ENCODE assay signal across 15 cellular contexts in genomic region chr4:158861281-158861680, GRCh38.
DNase-seq lines count a peak whose midpoint lies in the region; ATAC-seq, FAIRE-seq and TF ChIP-seq lines count a peak whose summit lies in the region.
"Had no signal": no experiment of that assay in that cellular context is flagged by ENCODE, and none has a peak within 500 bp of the region (broad histone marks: within the 10 kb centered on the region; RNA-seq: fewer than 3 reads in every experiment).

No MANE protein-coding gene starts in this region.

- H3K4me1 Mint-ChIP-seq in CD8-positive, alpha-beta T cell (ENCODE audit: low read depth), result no peaks in the 10 kb centered on the region
- H3K4me1 Mint-ChIP-seq: stimulated activated naive CD8-positive, alpha-beta T cell treated with anti-CD3 and anti-CD28 coated beads, Interleukin-15, amount 100 ng/mL, for 72 hours had no signal

- H3K14ac ChIP-seq in H1 (ENCODE audit: insufficient read length), result no peak overlapping the region

- no peak overlapping the region for H2BK20ac ChIP-seq in H1 (ENCODE audit: low read length)

- no peak overlapping the region for H3K18ac ChIP-seq in H1 (ENCODE audit: extremely low read depth, low read length)

- H2BK5ac ChIP-seq in H1 (ENCODE audit: low read depth, low read length), result no peak overlapping the region

- H3K56ac ChIP-seq in H1 (replicated peaks; ENCODE audit: insufficient read length, low read depth, low read length), result no peak overlapping the region

- no peak overlapping the region for H2BK120ac ChIP-seq in H1 (replicated peaks; ENCODE audit: low read depth, low read length)

- no peak overlapping the region for H3K27ac Mint-ChIP-seq in CD8-positive, alpha-beta T cell
- H3K27ac Mint-ChIP-seq: activated CD4-positive, alpha-beta memory T cell treated with anti-CD3 and anti-CD28 coated beads, Interleukin-2, amount 10 ng/mL, durations not matched to agents 7 days and 5 days; stimulated activated naive CD8-positive, alpha-beta T cell treated with anti-CD3 and anti-CD28 coated beads, Interleukin-15, amount 100 ng/mL, for 72 hours had no signal

- H3K4me1 ChIP-seq in H1 (replicated peaks in 1 of 4; ENCODE audit: control insufficient read depth in 3 of 4, insufficient read depth in 4 of 4, low read length in 3 of 4), result no peaks in the 10 kb centered on the region; a peak in 1 of 7 replicates
- no peaks in the 10 kb centered on the region for H3K4me1 ChIP-seq in psoas muscle
- H3K4me1 ChIP-seq in CD8-positive, alpha-beta T cell (ENCODE audit: insufficient read depth, low read length), result no peaks in the 10 kb centered on the region
- H3K4me1 ChIP-seq: lower lobe of right lung had no signal

- no peaks in the 10 kb centered on the region for H3K27me3 ChIP-seq in H1 (replicated peaks in 1 of 4; ENCODE audit: control insufficient read depth in 3 of 4, extremely low read depth in 1 of 4, insufficient read depth in 3 of 4, low read length in 3 of 4)
- no peaks in the 10 kb centered on the region for H3K27me3 ChIP-seq in psoas muscle (ENCODE audit: insufficient read depth in 3 of 3, low read length in 2 of 3)
- H3K27me3 ChIP-seq in CD8-positive, alpha-beta T cell (ENCODE audit: insufficient read depth, low read length), result no peaks in the 10 kb centered on the region
- H3K27me3 ChIP-seq: brain microvascular endothelial cell, MG63 had no signal

- TF ChIP-seq POLR2A in H1 (IDR thresholded peaks at IDR 0.05; ENCODE audit: control extremely low read depth in 1 of 2, low read depth in 2 of 2, low read length in 2 of 2), result no peak
- TF ChIP-seq POLR2A in GM18505 (IDR thresholded peaks at IDR 0.05; ENCODE audit: borderline replicate concordance, extremely low read depth, insufficient read depth, insufficient read length), result no peak

- WGBS in H1 (ENCODE audit: extremely low coverage in 1 of 2, insufficient coverage in 1 of 2, insufficient read length in 1 of 2, insufficient replicate concordance in 2 of 2, low coverage in 1 of 2, low lambda C conversion rate in 2 of 2, missing lambda C conversion rate in 1 of 2), 2 experiments, result 91% methylated on average over 3 of the region's 3 CpGs; no CpG with 5 or more reads in 1 of the 2 experiments
- WGBS in psoas muscle, 3 donors, result 93 to 99% (median 97%) methylated on average over 3 of the region's 3 CpGs

- H3K27ac ChIP-seq in H1 (ENCODE audit: low read depth, low read length) (no peak overlapping the region), psoas muscle (no peak overlapping the region)
- no peak overlapping the region for H3K27ac ChIP-seq in CD8-positive, alpha-beta T cell (ENCODE audit: low read depth, low read length)
- H3K27ac ChIP-seq: brain microvascular endothelial cell, lower lobe of right lung had no signal

- H3K36me3 ChIP-seq in H1 (ENCODE audit: control insufficient read depth in 2 of 4, insufficient read depth in 4 of 4, low read length in 3 of 4), result peaks cover 0 to 4% (median 0%) of the 10 kb centered on the region in 4 experiments; a peak in 2 of 8 replicates
- H3K36me3 ChIP-seq in psoas muscle (ENCODE audit: insufficient read depth in 1 of 2, low read depth in 1 of 2), result peaks cover 14 to 77% of the 10 kb centered on the region in 2 donors
- no peaks in the 10 kb centered on the region for H3K36me3 ChIP-seq in CD8-positive, alpha-beta T cell (ENCODE audit: insufficient read depth, low read length)

- POLR2A ChIA-PET in H1 (lab: Charles Lee; ENCODE audit: partially characterized antibody), result interaction anchor here (1.0 kb wide), 1 partner anchor 16 kb away, joined by 3 read pairs; no protein-coding TSS in a partner anchor
- POLR2A ChIA-PET in CD8-positive, alpha-beta T cell (lab: Charles Lee), result interaction anchor here (0.5 kb wide), 1 partner anchor 164 kb away, joined by 3 read pairs; no protein-coding TSS in a partner anchor

- no peak overlapping the region for H2BK15ac ChIP-seq in H1 (ENCODE audit: low read length)

- H3K36me3 Mint-ChIP-seq in CD8-positive, alpha-beta T cell, result peaks cover 48% of the 10 kb centered on the region

- no peak overlapping the region for H4K5ac ChIP-seq in H1 (ENCODE audit: insufficient read length, low read depth, low read length)

- no peaks in the 10 kb centered on the region for H3K23me2 ChIP-seq in H1 (ENCODE audit: low read depth, low read length)

- TF ChIP-seq CTCF in H1 (IDR thresholded peaks at IDR 0.05; ENCODE audit: control extremely low read depth in 1 of 3, insufficient read depth in 1 of 3, low read depth in 1 of 3, low read length in 3 of 3) (no peak), psoas muscle (IDR thresholded peaks at IDR 0.05) (no peak)
- no peak for TF ChIP-seq CTCF in CD8-positive, alpha-beta T cell (IDR thresholded peaks at IDR 0.05)

- no peaks in the 10 kb centered on the region for H3K9me3 Mint-ChIP-seq in CD8-positive, alpha-beta T cell
- H3K9me3 Mint-ChIP-seq: activated CD4-positive, alpha-beta memory T cell treated with anti-CD3 and anti-CD28 coated beads, Interleukin-2, amount 10 ng/mL, durations not matched to agents 7 days and 5 days; stimulated activated naive CD8-positive, alpha-beta T cell treated with anti-CD3 and anti-CD28 coated beads, Interleukin-15, amount 100 ng/mL, for 72 hours had no signal

- H3K23ac ChIP-seq in H1 (ENCODE audit: insufficient read length), result no peak overlapping the region

- H3K27me3 Mint-ChIP-seq in CD8-positive, alpha-beta T cell (ENCODE audit: low read depth), result no peaks in the 10 kb centered on the region
- H3K27me3 Mint-ChIP-seq: activated CD4-positive, alpha-beta memory T cell treated with anti-CD3 and anti-CD28 coated beads, Interleukin-2, amount 10 ng/mL, durations not matched to agents 7 days and 5 days; stimulated activated naive CD8-positive, alpha-beta T cell treated with anti-CD3 and anti-CD28 coated beads, Interleukin-15, amount 100 ng/mL, for 72 hours had no signal

- no peak for TF ChIP-seq EP300 in H1 (IDR thresholded peaks at IDR 0.05; ENCODE audit: borderline replicate concordance in 1 of 2, low read depth in 2 of 2, low read length in 2 of 2)

- H2BK12ac ChIP-seq in H1 (ENCODE audit: low read depth, low read length), result no peak overlapping the region

- H4K91ac ChIP-seq in H1 (replicated peaks; ENCODE audit: insufficient read length, low read length), result no peak overlapping the region

- no peaks in the 10 kb centered on the region for H4K20me1 ChIP-seq in H1 (replicated peaks in 1 of 2; ENCODE audit: control insufficient read depth in 1 of 2, insufficient read depth in 2 of 2, low read length in 2 of 2)

- DNase-seq in H1 (ENCODE audit: low read depth in 1 of 2, low spot score in 2 of 2), result no peak
- DNase-seq in psoas muscle, result no peak
- no peak for DNase-seq in CD8-positive, alpha-beta T cell
- no peak for DNase-seq in DMS79 treated with DMSO at 0.1 percent for 48 hours (lab: John Stamatoyannopoulos, UW)
- DNase-seq: activated CD4-positive, alpha-beta memory T cell treated with anti-CD3 and anti-CD28 coated beads, Interleukin-2, amount 10 ng/mL, durations not matched to agents 7 days and 5 days; brain microvascular endothelial cell; GOT3; lower lobe of right lung; MG63; stimulated activated naive CD8-positive, alpha-beta T cell treated with anti-CD3 and anti-CD28 coated beads, Interleukin-15, amount 100 ng/mL, for 72 hours; T1000 had no signal

- no peaks in the 10 kb centered on the region for H3K79me1 ChIP-seq in H1 (ENCODE audit: low read depth, low read length)

- H3K9me3 ChIP-seq in H1 (ENCODE audit: insufficient read depth in 2 of 2, low read depth in 1 of 2, low read length in 1 of 2) (no peaks in the 10 kb centered on the region), psoas muscle (no peaks in the 10 kb centered on the region)
- H3K9me3 ChIP-seq in CD8-positive, alpha-beta T cell (ENCODE audit: low read length), result no peaks in the 10 kb centered on the region
- H3K9me3 ChIP-seq: lower lobe of right lung, MG63 had no signal

- H4K8ac ChIP-seq in H1 (ENCODE audit: extremely low read depth, insufficient read depth, low read length), result peak overlapping the region; percentile 58; the same call in 1 of the 2 replicates

- H3K4me2 ChIP-seq in H1 (ENCODE audit: insufficient read depth in 1 of 2, low read depth in 2 of 2, low read length in 2 of 2), result no peak overlapping the region

- no peaks in the 10 kb centered on the region for H3K79me2 ChIP-seq in H1 (ENCODE audit: control insufficient read depth in 1 of 2, insufficient read depth in 2 of 2, low read length in 2 of 2)

- H3K4me3 Mint-ChIP-seq in CD8-positive, alpha-beta T cell, result no peak overlapping the region
- H3K4me3 Mint-ChIP-seq: activated CD4-positive, alpha-beta memory T cell treated with anti-CD3 and anti-CD28 coated beads, Interleukin-2, amount 10 ng/mL, durations not matched to agents 7 days and 5 days; stimulated activated naive CD8-positive, alpha-beta T cell treated with anti-CD3 and anti-CD28 coated beads, Interleukin-15, amount 100 ng/mL, for 72 hours had no signal

- intact Hi-C loops in psoas muscle (cut with DNase I), result no loop called here
- intact Hi-C loops in CD8-positive, alpha-beta T cell (cut with DNase I, micrococcal nuclease), result no loop called here

- no peak for TF ChIP-seq RAD21 in H1 (IDR thresholded peaks at IDR 0.05 in 1 of 2, conservative IDR thresholded peaks at IDR 0.05 in 1 of 2; ENCODE audit: low read depth in 2 of 2, low read length in 2 of 2)

- H2AK5ac ChIP-seq in H1 (ENCODE audit: low read depth, low read length), result no peak overlapping the region

- H3K9ac ChIP-seq in H1 (replicated peaks in 1 of 4; ENCODE audit: extremely low read depth in 1 of 4, low read depth in 3 of 4, low read length in 3 of 4), result no peak overlapping the region

- CTCF ChIA-PET in H1 (lab: Charles Lee; ENCODE audit: partially characterized antibody), result interaction anchor here (0.8 to 2.8 kb wide), 22 partner anchors 9 to 366 kb away, joined by 3 to 29 read pairs (median 4); no protein-coding TSS in a partner anchor
- CTCF ChIA-PET in CD8-positive, alpha-beta T cell (lab: Charles Lee), result interaction anchor here (3.0 kb wide), 1 partner anchor 10 kb away, joined by 14 read pairs; no protein-coding TSS in a partner anchor

- no peak overlapping the region for H3K4ac ChIP-seq in H1 (replicated peaks; ENCODE audit: insufficient read length, low read depth, low read length)

- ATAC-seq in GM19043 (IDR thresholded peaks at IDR 0.05; ENCODE audit: low read depth, unreplicated experiment), result peak; percentile 35
- peak; percentile 34 for ATAC-seq in GM21786 (IDR thresholded peaks at IDR 0.05; ENCODE audit: unreplicated experiment)
- peak; percentile 53 for ATAC-seq in HG03159 (IDR thresholded peaks at IDR 0.05; ENCODE audit: unreplicated experiment)
- no peak for ATAC-seq in psoas muscle
- ATAC-seq in CD8-positive, alpha-beta T cell, result no peak
- ATAC-seq in GM18505 (IDR thresholded peaks at IDR 0.05; ENCODE audit: unreplicated experiment), result no peak
- ATAC-seq: stimulated activated naive CD8-positive, alpha-beta T cell treated with anti-CD3 and anti-CD28 coated beads, Interleukin-15, amount 100 ng/mL, for 72 hours had no signal

- no peak for FAIRE-seq in H1 (lab: Jason Lieb, UNC)

- no peak overlapping the region for H2AFZ ChIP-seq in H1 (ENCODE audit: low read length)

- no peak overlapping the region for H3K4me3 ChIP-seq in H1 (ENCODE audit: extremely low read depth in 1 of 4, insufficient read depth in 2 of 4, low read depth in 3 of 4, low read length in 4 of 4)
- H3K4me3 ChIP-seq in psoas muscle, result no peak overlapping the region
- H3K4me3 ChIP-seq in CD8-positive, alpha-beta T cell (ENCODE audit: low read depth, low read length), result no peak overlapping the region
- H3K4me3 ChIP-seq: lower lobe of right lung, MG63 had no signal

TF ChIP-seq in H1, 55 proteins besides CTCF, POLR2A, EP300 and RAD21 (continues in another document):
- TF ChIP-seq SIRT6 (IDR thresholded peaks at IDR 0.05; ENCODE audit: low read length), result no peak

Comparison
In these comparisons a context has a peak if more than half of its experiments do, and no peak if none do; other contexts are left out.
1. ATAC-seq: peak in GM19043 (single experiment), GM21786 (single experiment) and HG03159 (single experiment); none in psoas muscle (0 of 4), CD8-positive, alpha-beta T cell (single experiment) and GM18505 (single experiment).